Comparison of ENCODE assay signal across 9 cellular contexts in genomic region chr14:99574099-99574880, GRCh38. TPM values are rescaled to one million over a fixed set of nuclear protein-coding genes. Genes with fewer than 3 reads are reported as not detected.
DNase-seq lines count a peak whose midpoint lies in the region; ATAC-seq and TF ChIP-seq lines count a peak whose summit lies in the region.
"Had no signal": no experiment of that assay in that cellular context is flagged by ENCODE, and none has a peak within 500 bp of the region (broad histone marks: within the 10 kb centered on the region; RNA-seq: fewer than 3 reads in every experiment).

No MANE protein-coding gene starts in this region.

- H3K4me1 ChIP-seq in thyroid gland, result peaks cover 60 to 90% of the 10 kb centered on the region in 2 donors

- H3K36me3 ChIP-seq in thyroid gland, result no peaks in the 10 kb centered on the region

- WGBS in thyroid gland, 2 donors, result 31 to 35% methylated on average over 11 of the region's 11 CpGs

- H3K9me3 ChIP-seq in thyroid gland, result no peaks in the 10 kb centered on the region

- DNase-seq in HuH-7.5 (ENCODE audit: low spot score) (peak; percentile 62), amniotic epithelial cell (ENCODE audit: low read depth) (peak; percentile 81), islet precursor cell (peak; percentile 96), thyroid gland (peak; percentile 83 to 88), activated gamma-delta T cell treated with Interleukin-2 at 50 U/mL for 16 hours (no peak), activated T-cell treated with anti-CD3 and anti-CD28 coated beads for 4 hours (no peak)

- TF ChIP-seq CTCF in thyroid gland (IDR thresholded peaks at IDR 0.05), result no peak

- no peak overlapping the region for H3K4me3 ChIP-seq in thyroid gland (replicated peaks in 1 of 3)

- ATAC-seq in GM21529 (IDR thresholded peaks at IDR 0.05; ENCODE audit: unreplicated experiment), result no peak
- no peak for ATAC-seq in HG02642 (IDR thresholded peaks at IDR 0.05; ENCODE audit: poor library complexity, unreplicated experiment)

- intact Hi-C loops in thyroid gland (cut with DNase I), result no loop called here

- no peak for TF ChIP-seq POLR2A in thyroid gland (IDR thresholded peaks at IDR 0.05)

- H3K27me3 ChIP-seq in thyroid gland, result no peaks in the 10 kb centered on the region

- peak overlapping the region; percentile 80 to 93 (median 93) for H3K27ac ChIP-seq in thyroid gland
- H3K27ac ChIP-seq: HL-60 had no signal

RNA-seq across cellular contexts. Expression of gene CCDC85C, which starts 29.7 kb away (rescaled TPM):
- total RNA-seq in thyroid gland, result 10 to 100 TPM in 3 of 4 donors, 1 to 10 TPM in 1; 8.6 to 28.3 (median 17.3) TPM

Comparison
In these comparisons a context has a peak if more than half of its experiments do, and no peak if none do; other contexts are left out.
1. DNase-seq: peak in HuH-7.5 (single experiment), amniotic epithelial cell (single experiment), islet precursor cell (single experiment) and thyroid gland (2 of 2); none in activated gamma-delta T cell treated with Interleukin-2 at 50 U/mL for 16 hours (single experiment) and activated T-cell treated with anti-CD3 and anti-CD28 coated beads for 4 hours (single experiment).